In the genomic region with DNA sequence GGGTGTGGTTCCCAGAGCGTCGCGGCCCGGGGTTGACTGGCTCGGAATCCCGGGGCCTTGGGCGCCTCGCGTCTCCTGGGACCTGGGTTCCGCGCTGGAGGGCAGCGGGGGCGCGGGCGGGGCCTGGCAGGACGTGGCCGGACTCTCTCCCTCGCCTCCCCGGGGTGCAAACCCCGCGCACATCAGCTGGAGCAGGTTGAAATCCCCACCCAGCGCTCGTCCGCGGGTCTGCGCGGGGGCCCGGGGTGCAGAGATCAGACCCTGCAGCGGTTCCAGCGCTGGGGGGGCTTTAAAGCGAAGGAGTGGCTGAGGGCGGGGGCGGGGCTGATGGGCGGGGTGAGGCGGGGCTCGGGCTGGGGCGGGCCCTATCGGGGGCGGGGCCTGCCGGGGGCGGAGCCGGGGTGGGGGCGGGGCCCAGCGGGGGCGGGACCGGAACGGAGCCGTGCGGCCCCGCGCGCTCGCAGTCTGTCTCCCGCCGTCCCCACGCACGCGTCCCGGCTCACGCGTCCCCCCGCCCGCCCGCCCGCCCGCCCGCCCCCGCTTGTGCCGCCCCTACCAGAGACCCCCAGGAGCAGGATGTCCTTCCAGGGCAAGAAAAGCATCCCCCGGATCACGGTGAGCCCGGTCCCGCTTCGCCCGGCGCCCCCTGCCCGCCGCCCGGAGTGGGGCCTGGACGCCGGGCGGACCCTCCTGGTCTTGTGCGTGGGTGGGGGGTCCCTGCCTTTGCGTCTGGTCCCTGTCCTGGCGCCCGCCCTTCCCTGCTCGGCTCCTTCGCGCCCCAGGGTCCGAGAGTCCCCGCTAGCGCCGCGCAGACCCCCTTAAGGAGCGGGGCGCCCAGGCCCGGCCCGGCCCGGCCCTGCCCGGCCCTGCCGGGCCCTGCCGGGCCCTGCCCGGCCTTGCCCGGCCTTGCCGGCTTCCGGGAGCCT, we compare ENCODE assay signal across 9 cellular contexts. TPM values are rescaled to one million over a fixed set of nuclear protein-coding genes. Genes with fewer than 3 reads are reported as not detected.
DNase-seq lines count a peak whose midpoint lies in the region; ATAC-seq, FAIRE-seq and TF ChIP-seq lines count a peak whose summit lies in the region.
"Had no signal": no experiment of that assay in that cellular context is flagged by ENCODE, and none has a peak within 500 bp of the region (broad histone marks: within the 10 kb centered on the region; RNA-seq: fewer than 3 reads in every experiment).

Gene DPYSL4, plus strand, starts transcription at position 461 of the 926 bp plus-strand sequence. Its CDS starts 116 bp downstream, at position 577.

- DNase-seq in Panc1 (ENCODE audit: low read depth, low spot score) (no peak), bronchial epithelial cell (ENCODE audit: low read depth) (no peak), HCEC 1CT (no peak), dedifferentiated amniotic fluid mesenchymal stem cell (ENCODE audit: extremely low spot score) (no peak)
- DNase-seq in stimulated activated naive CD4-positive, alpha-beta T cell (lab: John Stamatoyannopoulos, UW) = peak in 5 of 6 experiments; percentile 34 to 68 (median 48)

- ATAC-seq in Panc1 (peak; percentile 71), HG03280 (IDR thresholded peaks at IDR 0.05; ENCODE audit: unreplicated experiment) (no peak)

- H3K4me1 ChIP-seq in ES-I3 (ENCODE audit: insufficient read depth, low read length) = no peaks in the 10 kb centered on the region; the same call in 1 of the 2 replicates
- peaks cover 5% of the 10 kb centered on the region; the same call in 1 of the 2 replicates for H3K4me1 ChIP-seq in Panc1 (ENCODE audit: control insufficient read depth, insufficient read depth, low read length)

- TF ChIP-seq CTCF in Panc1 (IDR thresholded peaks at IDR 0.05) (no peak), bronchial epithelial cell (IDR thresholded peaks at IDR 0.05; ENCODE audit: insufficient read depth, low read length, severe bottlenecking) (no peak)

- H3K27me3 ChIP-seq in Panc1 (ENCODE audit: control insufficient read depth, insufficient read depth, low read length) (peaks cover 14% of the 10 kb centered on the region), bronchial epithelial cell (ENCODE audit: control insufficient read depth, insufficient read depth, low read length) (peaks cover 17% of the 10 kb centered on the region), layer of hippocampus (ENCODE audit: control insufficient read depth, insufficient read depth, low read length) (no peaks in the 10 kb centered on the region)

- H3K9me3 ChIP-seq in ES-I3 (ENCODE audit: control insufficient read depth, insufficient read depth, low read length) (no peaks in the 10 kb centered on the region), Panc1 (ENCODE audit: control insufficient read depth, insufficient read depth, low read depth, low read length) (no peaks in the 10 kb centered on the region)

- 0 out of 2 replicates have a peak, but pooled peaks cover 4% of the 10 kb centered on the region for H3K36me3 ChIP-seq in ES-I3 (ENCODE audit: insufficient read depth, low read length)
- no peaks in the 10 kb centered on the region for H3K36me3 ChIP-seq in Panc1 (ENCODE audit: control insufficient read depth, insufficient read depth, low read length)
- no peaks in the 10 kb centered on the region for H3K36me3 ChIP-seq in bronchial epithelial cell (ENCODE audit: control insufficient read depth, insufficient read depth, low read length)

- peak within 1 kb of the TSS; percentile 49 to 53 for H3K4me3 ChIP-seq in Panc1 (ENCODE audit: low read depth in 2 of 2, low read length in 2 of 2)
- H3K4me3 ChIP-seq in bronchial epithelial cell (ENCODE audit: low read depth, low read length) = peak within 1 kb of the TSS; percentile 16

- no peak for FAIRE-seq in bronchial epithelial cell (lab: Jason Lieb, UNC)

- intact Hi-C loops in Panc1 (cut with micrococcal nuclease; ENCODE audit: unreplicated experiment) = no loop called here

- peak within 1 kb of the TSS; percentile 73 for H3K9ac ChIP-seq in ES-I3 (ENCODE audit: low read depth, low read length)

- no TSS peak for BruUV-seq in Panc1 (replicated peaks; lab: Mats Ljungman, UMichigan)

- no peak within 1 kb of the TSS for H3K27ac ChIP-seq in Panc1 (ENCODE audit: low read length)
- peak within 1 kb of the TSS; percentile 18 for H3K27ac ChIP-seq in layer of hippocampus (ENCODE audit: low read depth, low read length)

- CTCF ChIA-PET in Panc1 (lab: Charles Lee) = no interaction called here

- in situ Hi-C loops in Panc1 (cut with HindIII; ENCODE audit: low pct_unique_long_range_greater_than_20kb, low sequenced_read_pairs) = no loop called here

- POLR2A ChIA-PET in Panc1 (lab: Charles Lee) = no interaction called here

RNA-seq across cellular contexts. Expression of gene DPYSL4, which starts in this region (rescaled TPM):
- 9.9 TPM for total RNA-seq in Panc1 (2021; ENCODE audit: unreplicated experiment)
- 18.0 TPM for polyA plus RNA-seq in Panc1 (2012; ENCODE audit: insufficient read length)
- total RNA-seq in bronchial epithelial cell = 0.13 and 0.26 TPM in 2 replicates
- polyA plus RNA-seq: IgD-negative memory B cell had no signal

Comparison
In these comparisons a context has a peak if more than half of its experiments do, and no peak if none do; other contexts are left out.
1. DNase-seq: peak in stimulated activated naive CD4-positive, alpha-beta T cell (5 of 6); none in Panc1 (single experiment), bronchial epithelial cell (single experiment), HCEC 1CT (single experiment) and dedifferentiated amniotic fluid mesenchymal stem cell (single experiment).